1 cellular context compared by ENCODE assay signal in the genomic region with DNA sequence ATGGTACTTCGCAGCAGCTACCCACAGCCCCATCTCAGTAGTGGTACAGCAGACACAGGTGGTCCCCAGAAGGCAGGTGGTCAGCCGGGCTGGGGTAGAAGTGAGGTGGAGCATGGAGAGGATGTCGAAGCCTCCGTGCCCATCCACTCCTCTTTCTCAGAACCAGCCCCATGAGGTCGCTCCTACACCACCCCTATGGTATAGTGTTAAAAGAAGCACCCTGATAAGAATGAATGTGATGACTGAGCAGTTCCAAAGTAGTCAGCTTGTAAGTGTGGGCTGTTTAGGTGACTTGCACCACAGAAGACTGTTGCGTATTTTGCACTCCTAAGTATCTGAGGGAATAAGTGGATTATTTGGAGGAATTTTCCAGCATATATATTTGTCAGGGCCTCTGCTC.
TF ChIP-seq lines count a peak whose summit lies in the region.

No MANE protein-coding gene starts in this region.

TF ChIP-seq in K562, 482 proteins besides CTCF, POLR2A, EP300 and RAD21 (continued from another document):
- TF ChIP-seq, protein P1, sequence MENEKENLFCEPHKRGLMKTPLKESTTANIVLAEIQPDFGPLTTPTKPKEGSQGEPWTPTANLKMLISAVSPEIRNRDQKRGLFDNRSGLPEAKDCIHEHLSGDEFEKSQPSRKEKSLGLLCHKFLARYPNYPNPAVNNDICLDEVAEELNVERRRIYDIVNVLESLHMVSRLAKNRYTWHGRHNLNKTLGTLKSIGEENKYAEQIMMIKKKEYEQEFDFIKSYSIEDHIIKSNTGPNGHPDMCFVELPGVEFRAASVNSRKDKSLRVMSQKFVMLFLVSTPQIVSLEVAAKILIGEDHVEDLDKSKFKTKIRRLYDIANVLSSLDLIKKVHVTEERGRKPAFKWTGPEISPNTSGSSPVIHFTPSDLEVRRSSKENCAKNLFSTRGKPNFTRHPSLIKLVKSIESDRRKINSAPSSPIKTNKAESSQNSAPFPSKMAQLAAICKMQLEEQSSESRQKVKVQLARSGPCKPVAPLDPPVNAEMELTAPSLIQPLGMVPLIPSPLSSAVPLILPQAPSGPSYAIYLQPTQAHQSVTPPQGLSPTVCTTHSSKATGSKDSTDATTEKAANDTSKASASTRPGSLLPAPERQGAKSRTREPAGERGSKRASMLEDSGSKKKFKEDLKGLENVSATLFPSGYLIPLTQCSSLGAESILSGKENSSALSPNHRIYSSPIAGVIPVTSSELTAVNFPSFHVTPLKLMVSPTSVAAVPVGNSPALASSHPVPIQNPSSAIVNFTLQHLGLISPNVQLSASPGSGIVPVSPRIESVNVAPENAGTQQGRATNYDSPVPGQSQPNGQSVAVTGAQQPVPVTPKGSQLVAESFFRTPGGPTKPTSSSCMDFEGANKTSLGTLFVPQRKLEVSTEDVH (IDR thresholded peaks at IDR 0.05; ENCODE audit: low read depth, partially characterized antibody), result no peak
